In genomic region chr20:50052550-50052949, GRCh38 we compare ENCODE assay signal across 20 cellular contexts.
"Had no signal": no experiment of that assay in that cellular context is flagged by ENCODE, and none has a peak within 500 bp of the region (broad histone marks: within the 10 kb centered on the region; RNA-seq: fewer than 3 reads in every experiment).

No MANE protein-coding gene starts in this region.

- DNase-seq: activated CD4-positive, alpha-beta memory T cell treated with anti-CD3 and anti-CD28 coated beads for 36 hours; activated CD4-positive, alpha-beta T cell treated with anti-CD3 and anti-CD28 coated beads for 36 hours; activated CD8-positive, alpha-beta memory T cell treated with anti-CD3 and anti-CD28 coated beads, Interleukin-2, amount 10 ng/mL, durations not matched to agents 7 days and 5 days; activated effector memory CD4-positive, alpha-beta T cell treated with Interleukin-2 at 50 U/mL for 16 hours; activated naive CD4-positive, alpha-beta T cell treated with anti-CD3 and anti-CD28 coated beads, Interleukin-2, amount 50 U/mL, for 16 hours; activated T-cell treated with anti-CD3 and anti-CD28 coated beads, Interleukin-2, amount 50 U/mL, for 1 hour; dermis blood vessel endothelial cell; foreskin melanocyte; kidney glomerular epithelial cell; left ventricle myocardium superior; natural killer cell; stimulated activated CD4-positive, alpha-beta T cell treated with anti-CD3 and anti-CD28 coated beads, Interleukin-12 subunit alpha, Interleukin-12 subunit beta, amount 100 ng/mL, for 4 hours; stimulated activated CD4-positive, alpha-beta T cell treated with anti-CD3 and anti-CD28 coated beads, Interleukin-2, amount 100 ng/mL, for 24 hours; T1000; uterus had no signal

- H3K4me3 Mint-ChIP-seq: activated CD4-positive, alpha-beta memory T cell treated with anti-CD3 and anti-CD28 coated beads for 36 hours; activated CD4-positive, alpha-beta T cell treated with anti-CD3 and anti-CD28 coated beads for 36 hours; activated CD8-positive, alpha-beta memory T cell treated with anti-CD3 and anti-CD28 coated beads, Interleukin-2, amount 10 ng/mL, durations not matched to agents 7 days and 5 days; memory B cell; natural killer cell; stimulated activated effector memory CD8-positive, alpha-beta T cell treated with anti-CD3 and anti-CD28 coated beads, Interleukin-12 subunit alpha, Interleukin-12 subunit beta, amount 100 ng/mL, for 72 hours had no signal

- H3K27ac ChIP-seq: epithelial cell of prostate, thoracic aorta, uterus, VCaP had no signal

- H3K9me3 ChIP-seq: thoracic aorta, uterus had no signal

- H3K36me3 Mint-ChIP-seq: activated CD4-positive, alpha-beta memory T cell treated with anti-CD3 and anti-CD28 coated beads for 36 hours; activated CD8-positive, alpha-beta memory T cell treated with anti-CD3 and anti-CD28 coated beads, Interleukin-2, amount 10 ng/mL, durations not matched to agents 7 days and 5 days; natural killer cell; stimulated activated effector memory CD8-positive, alpha-beta T cell treated with anti-CD3 and anti-CD28 coated beads, Interleukin-12 subunit alpha, Interleukin-12 subunit beta, amount 100 ng/mL, for 72 hours had no signal

- H3K4me1 ChIP-seq: uterus had no signal

- H3K27ac Mint-ChIP-seq: activated CD4-positive, alpha-beta memory T cell treated with anti-CD3 and anti-CD28 coated beads for 36 hours; activated CD4-positive, alpha-beta T cell treated with anti-CD3 and anti-CD28 coated beads for 36 hours; activated CD8-positive, alpha-beta memory T cell treated with anti-CD3 and anti-CD28 coated beads, Interleukin-2, amount 10 ng/mL, durations not matched to agents 7 days and 5 days; memory B cell; natural killer cell; stimulated activated effector memory CD8-positive, alpha-beta T cell treated with anti-CD3 and anti-CD28 coated beads, Interleukin-12 subunit alpha, Interleukin-12 subunit beta, amount 100 ng/mL, for 72 hours had no signal

- H3K36me3 ChIP-seq: thoracic aorta, uterus had no signal

- H3K9me3 Mint-ChIP-seq: activated CD4-positive, alpha-beta memory T cell treated with anti-CD3 and anti-CD28 coated beads for 36 hours; memory B cell; natural killer cell; stimulated activated effector memory CD8-positive, alpha-beta T cell treated with anti-CD3 and anti-CD28 coated beads, Interleukin-12 subunit alpha, Interleukin-12 subunit beta, amount 100 ng/mL, for 72 hours had no signal

- H3K27me3 ChIP-seq: uterus had no signal

- H3K4me3 ChIP-seq: thoracic aorta, uterus had no signal
